In genomic region chr15:100918034-100918689, GRCh38 we compare ENCODE assay signal across 8 cellular contexts. TPM values are rescaled to one million over a fixed set of nuclear protein-coding genes. Genes with fewer than 3 reads are reported as not detected.
DNase-seq lines count a peak whose midpoint lies in the region; ATAC-seq and TF ChIP-seq lines count a peak whose summit lies in the region.

No MANE protein-coding gene starts in this region.

- 2% methylated on average over 41 of the region's 42 CpGs for WGBS in HUES64
- WGBS in prostate gland = 2% methylated on average over 39 of the region's 42 CpGs
- 3% methylated on average over 42 of the region's 42 CpGs for WGBS in urinary bladder

- intact Hi-C loops in left ventricle myocardium inferior (cut with micrococcal nuclease) (loop anchor here (5.0 kb wide), 1 partner anchor 89 kb away; no protein-coding TSS in a partner anchor), prostate gland (cut with DNase I) (loop anchor here (1.0 to 5.0 kb wide), 3 partner anchors 89 to 349 kb away; no protein-coding TSS in a partner anchor)

- ATAC-seq in GM21447 (IDR thresholded peaks at IDR 0.05; ENCODE audit: unreplicated experiment) = peak; percentile 44

- H3K4me1 ChIP-seq in HUES64 (ENCODE audit: insufficient read depth, low read length) (no peaks in the 10 kb centered on the region), left ventricle myocardium inferior (peaks cover 28% of the 10 kb centered on the region), prostate gland (replicated peaks) (peaks cover 11% of the 10 kb centered on the region), urinary bladder (ENCODE audit: insufficient read depth) (no peaks in the 10 kb centered on the region)

- H3K36me3 ChIP-seq in HUES64 (ENCODE audit: insufficient read depth, low read length) = no peaks in the 10 kb centered on the region
- no peaks in the 10 kb centered on the region for H3K36me3 ChIP-seq in left ventricle myocardium inferior
- H3K36me3 ChIP-seq in prostate gland = no peaks in the 10 kb centered on the region
- H3K36me3 ChIP-seq in urinary bladder (ENCODE audit: insufficient read depth) = no peaks in the 10 kb centered on the region

- H3K9ac ChIP-seq in HUES64 (ENCODE audit: low read depth, low read length) = no peak overlapping the region

- H3K4me3 ChIP-seq in HUES64 (ENCODE audit: low read length) = peak overlapping the region; percentile 40
- H3K4me3 ChIP-seq in left ventricle myocardium inferior = peak overlapping the region; percentile 78
- H3K4me3 ChIP-seq in prostate gland = peak overlapping the region; percentile 63 to 70
- H3K4me3 ChIP-seq in urinary bladder (ENCODE audit: low read depth, low read length) = peak overlapping the region; percentile 85

- H3K9me3 ChIP-seq in HUES64 (ENCODE audit: insufficient read depth, low read depth, low read length) (no peaks in the 10 kb centered on the region), left ventricle myocardium inferior (replicated peaks) (peaks cover 4% of the 10 kb centered on the region), prostate gland (no peaks in the 10 kb centered on the region)

- H3K27me3 ChIP-seq in HUES64 (ENCODE audit: insufficient read depth, low read length) (peaks cover 64% of the 10 kb centered on the region), left ventricle myocardium inferior (ENCODE audit: low read depth) (peaks cover 84% of the 10 kb centered on the region), prostate gland (replicated peaks; ENCODE audit: insufficient read depth) (no peaks in the 10 kb centered on the region)

- peak; percentile 34 for TF ChIP-seq POLR2A in prostate gland (IDR thresholded peaks at IDR 0.05)

- no peak overlapping the region for H3K27ac ChIP-seq in HUES64 (ENCODE audit: low read depth, low read length)
- peak overlapping the region; percentile 49 for H3K27ac ChIP-seq in left ventricle myocardium inferior (replicated peaks)
- H3K27ac ChIP-seq in prostate gland = peak overlapping the region; percentile 82 to 86
- no peak overlapping the region for H3K27ac ChIP-seq in urinary bladder (ENCODE audit: low read depth)

- DNase-seq in EH (ENCODE audit: low read depth) (peak; percentile 79), SKM-1 (lab: John Stamatoyannopoulos, UW; ENCODE audit: unreplicated experiment) (peak; percentile 66), left ventricle myocardium inferior (peak; percentile 80), prostate gland (ENCODE audit: low spot score) (peak; percentile 83)
- peak; percentile 29 for DNase-seq in activated naive CD8-positive, alpha-beta T cell treated with anti-CD3 and anti-CD28 coated beads, Interleukin-2, amount 50 U/mL, for 16 hours (ENCODE audit: low read depth, low spot score)

- TF ChIP-seq CTCF in left ventricle myocardium inferior (IDR thresholded peaks at IDR 0.05; ENCODE audit: borderline replicate concordance) (peak; percentile 96), prostate gland (IDR thresholded peaks at IDR 0.05) (peak; percentile 88 to 98 (median 94))

RNA-seq across cellular contexts. Expression of gene LRRK1, which starts 1.0 kb away (rescaled TPM):
- 0.90 TPM for polyA plus RNA-seq in HUES64 (2013, experiment 1 of 2)
- polyA plus RNA-seq in HUES64 (2013, experiment 2 of 2) = 1.6 TPM
- total RNA-seq in left ventricle myocardium inferior = 3.0 TPM
- 10 to 100 TPM; 18.6 to 20.3 TPM for total RNA-seq in prostate gland
- total RNA-seq in urinary bladder = 9.9 TPM
- polyA plus RNA-seq in urinary bladder = 12.3 TPM

RNA-seq across cellular contexts. Expression of gene ALDH1A3, which starts 38.5 kb away (rescaled TPM):
- 2.2 TPM for polyA plus RNA-seq in HUES64 (2013, experiment 1 of 2)
- 2.7 TPM for polyA plus RNA-seq in HUES64 (2013, experiment 2 of 2)
- total RNA-seq in left ventricle myocardium inferior = 2.9 TPM
- total RNA-seq in prostate gland = 100 to 1,000 TPM; 240 to 347 TPM
- 11.2 TPM for total RNA-seq in urinary bladder
- 13.7 TPM for polyA plus RNA-seq in urinary bladder

Comparison
In these comparisons a context has a peak if more than half of its experiments do, and no peak if none do; other contexts are left out.
1. DNase-seq: peak in every context shown above with its lines; median percentile 83 in prostate gland; 80 in left ventricle myocardium inferior; 79 in EH; 66 in SKM-1; 29 in activated naive CD8-positive, alpha-beta T cell treated with anti-CD3 and anti-CD28 coated beads, Interleukin-2, amount 50 U/mL, for 16 hours.
2. H3K27ac ChIP-seq: peak in left ventricle myocardium inferior (single experiment) and prostate gland (2 of 2); none in HUES64 (single experiment) and urinary bladder (single experiment).
3. RNA of gene ALDH1A3, which starts 38.5 kb away (total RNA-seq): 240 to 347 TPM in prostate gland; 11.2 TPM in urinary bladder (single experiment) and 2.9 TPM in left ventricle myocardium inferior (single experiment); every median in the first group is over 10 times any median in the second.
4. Peak in every context shown above with its lines, with median percentiles within 50 percentile points of each other: H3K4me3 ChIP-seq.